22 cellular contexts compared by ENCODE assay signal in genomic region chr3:22439626-22440025, GRCh38.
A peak's percentile ranks its signal among the peaks of the same experiment; 100 is the strongest.
DNase-seq lines count a peak whose midpoint lies in the region; ATAC-seq and TF ChIP-seq lines count a peak whose summit lies in the region.
"Had no signal": no experiment of that assay in that cellular context is flagged by ENCODE, and none has a peak within 500 bp of the region (broad histone marks: within the 10 kb centered on the region; RNA-seq: fewer than 3 reads in every experiment).

No MANE protein-coding gene starts in this region.

- H3K4me2 ChIP-seq in GM23338 (no peak overlapping the region), smooth muscle cell (no peak overlapping the region)
- H3K4me2 ChIP-seq: A549, BLaER1 had no signal

- WGBS in smooth muscle cell (ENCODE audit: low lambda C conversion rate) = 95% methylated on average over 4 of the region's 4 CpGs

- H3K9ac ChIP-seq in smooth muscle cell (ENCODE audit: low read depth) = no peak overlapping the region
- H3K9ac ChIP-seq: BLaER1 had no signal

- H4K20me1 ChIP-seq in GM23338 (replicated peaks; ENCODE audit: insufficient read depth) (no peaks in the 10 kb centered on the region), smooth muscle cell (ENCODE audit: low read depth) (no peaks in the 10 kb centered on the region)
- H4K20me1 ChIP-seq: BLaER1 had no signal

- TF ChIP-seq CTCF in GM23338 (conservative IDR thresholded peaks at IDR 0.05; ENCODE audit: low read depth in 2 of 2) = no peak
- TF ChIP-seq CTCF in smooth muscle cell (IDR thresholded peaks at IDR 0.05; ENCODE audit: borderline replicate concordance, insufficient read depth, poor library complexity, severe bottlenecking) = no peak

- no peak overlapping the region for H3K27ac ChIP-seq in GM23338 (ENCODE audit: low read depth)
- H3K27ac ChIP-seq in smooth muscle cell (ENCODE audit: low read depth) = no peak overlapping the region
- H3K27ac ChIP-seq: A549, BLaER1 had no signal

- ATAC-seq in GM23338 = no peak
- ATAC-seq: A549 had no signal

- H2AFZ ChIP-seq in GM23338 = peak overlapping the region; percentile 38; the same call in 1 of the 2 replicates
- no peak overlapping the region for H2AFZ ChIP-seq in smooth muscle cell (ENCODE audit: low read depth)

- no peaks in the 10 kb centered on the region for H3K79me2 ChIP-seq in GM23338 (replicated peaks; ENCODE audit: insufficient read depth)
- no peaks in the 10 kb centered on the region for H3K79me2 ChIP-seq in smooth muscle cell (ENCODE audit: low read depth)

- H3F3A ChIP-seq in GM23338 (replicated peaks; ENCODE audit: low read depth) (no peaks in the 10 kb centered on the region), smooth muscle cell (ENCODE audit: low read depth) (no peaks in the 10 kb centered on the region)

- H3K9me2 ChIP-seq in GM23338 (ENCODE audit: insufficient read depth) = no peaks in the 10 kb centered on the region

- no peaks in the 10 kb centered on the region for H3K4me1 ChIP-seq in GM23338 (ENCODE audit: insufficient read depth)
- H3K4me1 ChIP-seq in smooth muscle cell (ENCODE audit: low read depth) = no peaks in the 10 kb centered on the region
- H3K4me1 ChIP-seq: A549, BE2C, BLaER1 had no signal

- H3K9me3 Mint-ChIP-seq in GM23338 = no peaks in the 10 kb centered on the region

- DNase-seq in GM23338 (ENCODE audit: low spot score) = no peak
- DNase-seq in cerebellar cortex (ENCODE audit: low spot score) = peak; percentile 86
- peak; percentile 34 for DNase-seq in cerebellum (ENCODE audit: low spot score)
- no peak for DNase-seq in NCI-H1930 (lab: John Stamatoyannopoulos, UW)
- DNase-seq in SKM-1 (lab: John Stamatoyannopoulos, UW; ENCODE audit: unreplicated experiment) = no peak
- DNase-seq in smooth muscle cell (lab: John Stamatoyannopoulos, UW; ENCODE audit: unreplicated experiment) = no peak
- DNase-seq: 8988T; BE2C; CD4-positive, alpha-beta memory T cell; CD4-positive, CD25-positive, alpha-beta regulatory T cell; CD8-positive, alpha-beta memory T cell; COR-L47; DMS 273 treated with DMSO at 0.1 percent for 48 hours; DMS153; DMS53; DMS79; DND-41; EL; GF-D8 had no signal

- no peaks in the 10 kb centered on the region for H3K36me3 ChIP-seq in GM23338 (ENCODE audit: insufficient read depth)
- no peaks in the 10 kb centered on the region for H3K36me3 ChIP-seq in smooth muscle cell (ENCODE audit: low read depth)
- H3K36me3 ChIP-seq: BE2C, BLaER1 had no signal

- no peaks in the 10 kb centered on the region for H3K27me3 ChIP-seq in GM23338 (ENCODE audit: insufficient read depth)
- H3K27me3 ChIP-seq in smooth muscle cell (ENCODE audit: low read depth) = no peaks in the 10 kb centered on the region
- H3K27me3 ChIP-seq: BE2C, BLaER1 had no signal

- no peaks in the 10 kb centered on the region for H3K4me1 Mint-ChIP-seq in GM23338
- H3K4me1 Mint-ChIP-seq: CD14-positive monocyte; CD4-positive, alpha-beta memory T cell; CD4-positive, CD25-positive, alpha-beta regulatory T cell; CD8-positive, alpha-beta memory T cell had no signal

- H3K4me3 ChIP-seq in GM23338 (no peak overlapping the region), smooth muscle cell (no peak overlapping the region)
- H3K4me3 ChIP-seq: A549, BLaER1 had no signal

- no peaks in the 10 kb centered on the region for H3K9me3 ChIP-seq in smooth muscle cell (replicated peaks; ENCODE audit: low read depth)
- H3K9me3 ChIP-seq: A549, BE2C, BLaER1 had no signal

- H3K27me3 Mint-ChIP-seq in GM23338 (ENCODE audit: insufficient read depth, low read depth, poor library complexity) = peaks cover 3% of the 10 kb centered on the region
- H3K27me3 Mint-ChIP-seq: CD4-positive, alpha-beta memory T cell; CD4-positive, CD25-positive, alpha-beta regulatory T cell; CD8-positive, alpha-beta memory T cell had no signal

- no peaks in the 10 kb centered on the region for H3K36me3 Mint-ChIP-seq in GM23338 (ENCODE audit: low read depth)
- H3K36me3 Mint-ChIP-seq: CD14-positive monocyte; CD4-positive, alpha-beta memory T cell; CD4-positive, CD25-positive, alpha-beta regulatory T cell; CD8-positive, alpha-beta memory T cell had no signal

- no peak overlapping the region for H3K27ac Mint-ChIP-seq in GM23338
- H3K27ac Mint-ChIP-seq: CD14-positive monocyte; CD4-positive, alpha-beta memory T cell; CD4-positive, CD25-positive, alpha-beta regulatory T cell; CD8-positive, alpha-beta memory T cell had no signal

- no peak overlapping the region for H3K4me3 Mint-ChIP-seq in GM23338
- H3K4me3 Mint-ChIP-seq: CD14-positive monocyte; CD4-positive, alpha-beta memory T cell; CD4-positive, CD25-positive, alpha-beta regulatory T cell; CD8-positive, alpha-beta memory T cell had no signal

TF ChIP-seq in GM23338, 12 proteins besides CTCF, POLR2A, EP300 and RAD21:
- TF ChIP-seq NANOG (IDR thresholded peaks at IDR 0.05; ENCODE audit: borderline replicate concordance) (no peak), ZNF114 (CRISPR knock-in tag; IDR thresholded peaks at IDR 0.05) (no peak), POLR2AphosphoS5 (IDR thresholded peaks at IDR 0.05; ENCODE audit: low read depth) (no peak), STAT1 (IDR thresholded peaks at IDR 0.05; ENCODE audit: unreplicated experiment) (no peak), EZH2phosphoT487 (IDR thresholded peaks at IDR 0.05; ENCODE audit: unreplicated experiment) (no peak), EZH2 (IDR thresholded peaks at IDR 0.05; ENCODE audit: low read depth, unreplicated experiment) (no peak)

Comparison
In these comparisons a context has a peak if more than half of its experiments do, and no peak if none do; other contexts are left out.
1. DNase-seq: peak in cerebellar cortex (single experiment) and cerebellum (single experiment); none in GM23338 (single experiment), NCI-H1930 (0 of 2), SKM-1 (single experiment) and smooth muscle cell (single experiment).